ENCODE assay signal across 29 cellular contexts in the genomic region with DNA sequence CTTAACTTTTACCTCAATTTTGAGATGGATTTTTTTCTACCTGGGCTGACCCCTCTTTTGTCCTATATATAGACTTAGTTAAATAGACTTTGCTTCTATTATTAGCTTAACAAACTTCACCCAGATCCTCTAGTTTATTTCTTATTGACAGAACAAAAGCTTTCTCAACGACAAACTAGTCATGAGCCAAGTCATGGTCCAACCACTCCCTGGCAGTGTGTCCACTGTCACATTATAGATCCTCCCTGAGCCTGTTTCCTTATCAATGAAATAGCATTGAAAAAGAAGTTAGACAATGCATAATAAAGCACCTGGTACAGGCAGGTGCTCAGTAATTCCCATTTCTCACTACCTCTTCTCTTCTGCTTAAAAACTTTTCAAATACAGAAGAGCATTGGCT.
"Had no signal": no experiment of that assay in that cellular context is flagged by ENCODE, and none has a peak within 500 bp of the region (broad histone marks: within the 10 kb centered on the region; RNA-seq: fewer than 3 reads in every experiment).

No MANE protein-coding gene starts in this region.

- H3K27ac Mint-ChIP-seq: activated CD4-positive, alpha-beta memory T cell treated with anti-CD3 and anti-CD28 coated beads, Interleukin-2, amount 10 ng/mL, durations not matched to agents 7 days and 5 days; activated CD8-positive, alpha-beta memory T cell treated with anti-CD3 and anti-CD28 coated beads, Interleukin-2, amount 10 ng/mL, durations not matched to agents 7 days and 5 days; activated naive CD4-positive, alpha-beta T cell treated with anti-CD3 and anti-CD28 coated beads, Interleukin-2, amount 10 ng/mL, durations not matched to agents 7 days and 5 days; activated naive CD8-positive, alpha-beta T cell; activated naive CD8-positive, alpha-beta T cell treated with anti-CD3 and anti-CD28 coated beads, Interleukin-2, amount 50 U/mL, for 24 hours; brain had no signal

- H3K27me3 Mint-ChIP-seq: activated CD4-positive, alpha-beta memory T cell treated with anti-CD3 and anti-CD28 coated beads, Interleukin-2, amount 10 ng/mL, durations not matched to agents 7 days and 5 days; activated naive CD4-positive, alpha-beta T cell treated with anti-CD3 and anti-CD28 coated beads, Interleukin-2, amount 10 ng/mL, durations not matched to agents 7 days and 5 days; activated naive CD8-positive, alpha-beta T cell; activated naive CD8-positive, alpha-beta T cell treated with anti-CD3 and anti-CD28 coated beads, Interleukin-2, amount 50 U/mL, for 24 hours; brain had no signal

- H3K4me3 Mint-ChIP-seq: activated CD4-positive, alpha-beta memory T cell treated with anti-CD3 and anti-CD28 coated beads, Interleukin-2, amount 10 ng/mL, durations not matched to agents 7 days and 5 days; activated CD8-positive, alpha-beta memory T cell treated with anti-CD3 and anti-CD28 coated beads, Interleukin-2, amount 10 ng/mL, durations not matched to agents 7 days and 5 days; activated naive CD4-positive, alpha-beta T cell treated with anti-CD3 and anti-CD28 coated beads, Interleukin-2, amount 10 ng/mL, durations not matched to agents 7 days and 5 days; activated naive CD8-positive, alpha-beta T cell; activated naive CD8-positive, alpha-beta T cell treated with anti-CD3 and anti-CD28 coated beads, Interleukin-2, amount 50 U/mL, for 24 hours; brain had no signal

- DNase-seq: activated CD4-positive, alpha-beta memory T cell treated with anti-CD3 and anti-CD28 coated beads, Interleukin-2, amount 10 ng/mL, durations not matched to agents 7 days and 5 days; activated CD4-positive, alpha-beta T cell treated with anti-CD3 and anti-CD28 coated beads for 1 hour; activated CD4-positive, alpha-beta T cell treated with anti-CD3 and anti-CD28 coated beads for 48 hours; activated CD4-positive, CD25-positive, alpha-beta regulatory T cell; activated CD8-positive, alpha-beta memory T cell treated with anti-CD3 and anti-CD28 coated beads for 24 hours; activated CD8-positive, alpha-beta memory T cell treated with anti-CD3 and anti-CD28 coated beads, Interleukin-2, amount 10 ng/mL, durations not matched to agents 7 days and 5 days; activated CD8-positive, alpha-beta memory T cell treated with anti-CD3 and anti-CD28 coated beads, Interleukin-2, amount 50 U/mL, for 48 hours; activated effector memory CD4-positive, alpha-beta T cell treated with Interleukin-2 at 50 U/mL for 16 hours; activated naive CD4-positive, alpha-beta T cell treated with anti-CD3 and anti-CD28 coated beads, Interleukin-2, amount 10 ng/mL, durations not matched to agents 7 days and 5 days; activated naive CD8-positive, alpha-beta T cell treated with anti-CD3 and anti-CD28 coated beads, Interleukin-2, amount 50 U/mL, for 24 hours; activated T-cell treated with anti-CD3 and anti-CD28 coated beads, Interleukin-2, amount 50 U/mL, for 48 hours; anterior cingulate cortex; caudate nucleus; cerebellar nuclear complex; KG1; NCI-H146; NCI-H187; NCI-H2107; NCI-H446; NCI-H510A treated with DMSO at 0.1 percent for 48 hours; NCI-H526 treated with DMSO at 0.1 percent for 48 hours; NCI-H774; SHP77; SJCRH30; T1000; WERI-Rb-1 had no signal

- ATAC-seq: activated CD8-positive, alpha-beta memory T cell treated with anti-CD3 and anti-CD28 coated beads, Interleukin-2, amount 10 ng/mL, durations not matched to agents 7 days and 5 days; activated naive CD8-positive, alpha-beta T cell treated with anti-CD3 and anti-CD28 coated beads, Interleukin-2, amount 50 U/mL, for 24 hours; Panc1 had no signal

- H3K9me3 Mint-ChIP-seq: activated CD4-positive, alpha-beta memory T cell treated with anti-CD3 and anti-CD28 coated beads, Interleukin-2, amount 10 ng/mL, durations not matched to agents 7 days and 5 days; activated naive CD4-positive, alpha-beta T cell treated with anti-CD3 and anti-CD28 coated beads, Interleukin-2, amount 10 ng/mL, durations not matched to agents 7 days and 5 days; activated naive CD8-positive, alpha-beta T cell treated with anti-CD3 and anti-CD28 coated beads, Interleukin-2, amount 50 U/mL, for 24 hours had no signal

- H3K4me1 Mint-ChIP-seq: activated naive CD4-positive, alpha-beta T cell treated with anti-CD3 and anti-CD28 coated beads, Interleukin-2, amount 10 ng/mL, durations not matched to agents 7 days and 5 days had no signal

- H3K36me3 Mint-ChIP-seq: activated CD8-positive, alpha-beta memory T cell treated with anti-CD3 and anti-CD28 coated beads, Interleukin-2, amount 10 ng/mL, durations not matched to agents 7 days and 5 days; activated naive CD4-positive, alpha-beta T cell treated with anti-CD3 and anti-CD28 coated beads, Interleukin-2, amount 10 ng/mL, durations not matched to agents 7 days and 5 days; brain had no signal
